10 cellular contexts compared by ENCODE assay signal in genomic region chr6:115891111-115891669, GRCh38.
DNase-seq lines count a peak whose midpoint lies in the region; ATAC-seq, FAIRE-seq and TF ChIP-seq lines count a peak whose summit lies in the region.
"Had no signal": no experiment of that assay in that cellular context is flagged by ENCODE, and none has a peak within 500 bp of the region (broad histone marks: within the 10 kb centered on the region; RNA-seq: fewer than 3 reads in every experiment).

No MANE protein-coding gene starts in this region.

- H3K27ac ChIP-seq in astrocyte (ENCODE audit: low read depth, low read length) = peak overlapping the region; percentile 17

- H3K4me3 Mint-ChIP-seq in astrocyte (ENCODE audit: unreplicated experiment) (no peak overlapping the region), Caco-2 (ENCODE audit: unreplicated experiment) (no peak overlapping the region), endothelial cell (ENCODE audit: unreplicated experiment) (no peak overlapping the region)

- H3K36me3 Mint-ChIP-seq in astrocyte (ENCODE audit: low read depth, unreplicated experiment) = no peaks in the 10 kb centered on the region
- H3K36me3 Mint-ChIP-seq in Caco-2 (ENCODE audit: insufficient read depth, unreplicated experiment) = no peaks in the 10 kb centered on the region
- no peaks in the 10 kb centered on the region for H3K36me3 Mint-ChIP-seq in endothelial cell (ENCODE audit: low read depth, unreplicated experiment)

- intact Hi-C loops in left ventricle myocardium superior (cut with micrococcal nuclease) (no loop called here), Caco-2 (cut with micrococcal nuclease; ENCODE audit: unreplicated experiment) (no loop called here)

- H3K4me3 ChIP-seq in astrocyte (ENCODE audit: insufficient read depth, low read depth, low read length) = no peak overlapping the region
- H3K4me3 ChIP-seq in Caco-2 (ENCODE audit: low read depth, low read length) = no peak overlapping the region

- CTCF ChIA-PET in Caco-2 (lab: Charles Lee) = no interaction called here

- no peaks in the 10 kb centered on the region for H4K20me1 ChIP-seq in astrocyte (ENCODE audit: insufficient read depth, low read length)

- no peaks in the 10 kb centered on the region for H3K9me3 ChIP-seq in astrocyte (ENCODE audit: insufficient read depth, low read depth, low read length)
- H3K9me3 ChIP-seq in Caco-2 = no peaks in the 10 kb centered on the region

- no peaks in the 10 kb centered on the region for H3K79me2 ChIP-seq in astrocyte (ENCODE audit: insufficient read depth, low read length)

- BruUV-seq in Caco-2 (replicated peaks; lab: Mats Ljungman, UMichigan) = no TSS peak

- H3K27me3 Mint-ChIP-seq in astrocyte (ENCODE audit: low read depth, unreplicated experiment) (no peaks in the 10 kb centered on the region), Caco-2 (ENCODE audit: insufficient read depth, unreplicated experiment) (peaks cover 13% of the 10 kb centered on the region), endothelial cell (ENCODE audit: unreplicated experiment) (no peaks in the 10 kb centered on the region)

- POLR2A ChIA-PET in Caco-2 (lab: Charles Lee) = no interaction called here

- no peak overlapping the region for H2AFZ ChIP-seq in astrocyte (ENCODE audit: low read depth, low read length)

- TF ChIP-seq CTCF in astrocyte (IDR thresholded peaks at IDR 0.05; ENCODE audit: insufficient read depth, low read depth, low read length) (no peak), Caco-2 (IDR thresholded peaks at IDR 0.05; ENCODE audit: insufficient read depth in 1 of 2, low read depth in 1 of 2, low read length in 1 of 2, severe bottlenecking in 1 of 2, unreplicated experiment in 1 of 2) (no peak), endothelial cell (IDR thresholded peaks at IDR 0.05; ENCODE audit: unreplicated experiment) (no peak)

- peak; percentile 99 for ATAC-seq in GM19452 (IDR thresholded peaks at IDR 0.05; ENCODE audit: unreplicated experiment)
- peak; percentile 98 for ATAC-seq in HG03159 (IDR thresholded peaks at IDR 0.05; ENCODE audit: unreplicated experiment)
- no peak for ATAC-seq in left ventricle myocardium superior

- H3K9me3 Mint-ChIP-seq in astrocyte (ENCODE audit: unreplicated experiment) = no peaks in the 10 kb centered on the region
- no peaks in the 10 kb centered on the region for H3K9me3 Mint-ChIP-seq in Caco-2 (ENCODE audit: unreplicated experiment)
- H3K9me3 Mint-ChIP-seq in endothelial cell (ENCODE audit: unreplicated experiment) = peaks cover 7% of the 10 kb centered on the region

- H3K9ac ChIP-seq in astrocyte (ENCODE audit: low read length) = no peak overlapping the region

- H3K4me1 ChIP-seq in astrocyte (ENCODE audit: insufficient read depth, low read length) (peaks cover 6% of the 10 kb centered on the region), Caco-2 (no peaks in the 10 kb centered on the region)

- H3K27me3 ChIP-seq in astrocyte (ENCODE audit: insufficient read depth, low read length) (no peaks in the 10 kb centered on the region), Caco-2 (replicated peaks; ENCODE audit: control insufficient read depth, insufficient read depth, low read length) (no peaks in the 10 kb centered on the region)

- H3K27ac Mint-ChIP-seq in astrocyte (ENCODE audit: unreplicated experiment) = peak overlapping the region; percentile 95
- no peak overlapping the region for H3K27ac Mint-ChIP-seq in Caco-2 (ENCODE audit: unreplicated experiment)
- no peak overlapping the region for H3K27ac Mint-ChIP-seq in endothelial cell (ENCODE audit: unreplicated experiment)

- peaks cover 31% of the 10 kb centered on the region for H3K4me1 Mint-ChIP-seq in astrocyte (ENCODE audit: low read depth, unreplicated experiment)
- no peaks in the 10 kb centered on the region for H3K4me1 Mint-ChIP-seq in Caco-2 (ENCODE audit: low read depth, unreplicated experiment)
- no peaks in the 10 kb centered on the region for H3K4me1 Mint-ChIP-seq in endothelial cell (ENCODE audit: unreplicated experiment)

- FAIRE-seq in astrocyte (lab: Jason Lieb, UNC) = peak; percentile 73
- FAIRE-seq: islet of Langerhans had no signal

- H3K4me2 ChIP-seq in astrocyte (ENCODE audit: low read length) = peak overlapping the region; percentile 48

- DNase-seq in EH (ENCODE audit: low read depth) = peak; percentile 42
- peak; percentile 66 for DNase-seq in astrocyte (ENCODE audit: low read depth)
- no peak for DNase-seq in left ventricle myocardium superior
- no peak for DNase-seq in hippocampal formation (lab: John Stamatoyannopoulos, UW)
- no peak for DNase-seq in Caco-2
- DNase-seq in endothelial cell (ENCODE audit: low spot score) = no peak
- DNase-seq: activated CD4-positive, alpha-beta T cell treated with anti-CD3 and anti-CD28 coated beads for 1 hour had no signal

- H3K36me3 ChIP-seq in astrocyte (ENCODE audit: insufficient read depth, low read length) (no peaks in the 10 kb centered on the region), Caco-2 (ENCODE audit: control insufficient read depth, insufficient read depth, low read length) (no peaks in the 10 kb centered on the region)

Comparison
In these comparisons a context has a peak if more than half of its experiments do, and no peak if none do; other contexts are left out.
1. DNase-seq: peak in EH (single experiment) and astrocyte (single experiment); none in left ventricle myocardium superior (single experiment), hippocampal formation (0 of 2), Caco-2 (0 of 2) and endothelial cell (single experiment).